In genomic region chr9:131475956-131476776, GRCh38 we compare ENCODE assay signal across 9 cellular contexts. TPM values are rescaled to one million over a fixed set of nuclear protein-coding genes. Genes with fewer than 3 reads are reported as not detected.
A peak's percentile ranks its signal among the peaks of the same experiment; 100 is the strongest.
DNase-seq lines count a peak whose midpoint lies in the region; ATAC-seq and TF ChIP-seq lines count a peak whose summit lies in the region.
"Had no signal": no experiment of that assay in that cellular context is flagged by ENCODE, and none has a peak within 500 bp of the region (broad histone marks: within the 10 kb centered on the region; RNA-seq: fewer than 3 reads in every experiment).

No MANE protein-coding gene starts in this region.

- no peaks in the 10 kb centered on the region for H3K9me3 Mint-ChIP-seq in stimulated activated naive B cell treated with anti-CD40 and anti-IgM and Interleukin-4, amounts not matched to agents 10 μg/mL and 1 μg/mL and 100 μg/mL, for 72 hours

- H3K36me3 Mint-ChIP-seq in stimulated activated naive B cell treated with anti-CD40 and anti-IgM and Interleukin-4, amounts not matched to agents 10 μg/mL and 1 μg/mL and 100 μg/mL, for 72 hours: peaks cover 30 to 57% of the 10 kb centered on the region in 2 donors

- H3K36me3 ChIP-seq in prostate gland: peaks cover 16 to 66% of the 10 kb centered on the region in 2 donors

- H3K9me3 ChIP-seq in prostate gland: no peaks in the 10 kb centered on the region

- no peak overlapping the region for H3K27ac ChIP-seq in prostate gland

- no peaks in the 10 kb centered on the region for H3K27me3 ChIP-seq in prostate gland (replicated peaks; ENCODE audit: insufficient read depth)

- H3K27ac Mint-ChIP-seq in stimulated activated naive B cell treated with anti-CD40 and anti-IgM and Interleukin-4, amounts not matched to agents 10 μg/mL and 1 μg/mL and 100 μg/mL, for 72 hours: no peak overlapping the region

- H3K4me3 Mint-ChIP-seq in stimulated activated naive B cell treated with anti-CD40 and anti-IgM and Interleukin-4, amounts not matched to agents 10 μg/mL and 1 μg/mL and 100 μg/mL, for 72 hours: no peak overlapping the region

- no peak for TF ChIP-seq POLR2A in prostate gland (IDR thresholded peaks at IDR 0.05)

- peak; percentile 33; the same call in 1 of the 2 replicates for TF ChIP-seq CTCF in GM12874 (IDR thresholded peaks at IDR 0.05; ENCODE audit: insufficient read depth, low read depth, low read length)
- peak; percentile 43 for TF ChIP-seq CTCF in retinal pigment epithelial cell (conservative IDR thresholded peaks at IDR 0.05; ENCODE audit: low read depth, low read length)
- peak in 2 of 4 experiments; percentile 37 to 45 for TF ChIP-seq CTCF in prostate gland (IDR thresholded peaks at IDR 0.05)

- H3K4me1 Mint-ChIP-seq in stimulated activated naive B cell treated with anti-CD40 and anti-IgM and Interleukin-4, amounts not matched to agents 10 μg/mL and 1 μg/mL and 100 μg/mL, for 72 hours: peaks cover 10 to 14% of the 10 kb centered on the region in 2 donors

- ATAC-seq in SK-N-SH treated with all-trans-retinoic acid at 6 μM for 48 hours: peak; percentile 10; the same call in 1 of the 3 replicates
- ATAC-seq in Right ventricle myocardium inferior: peak; percentile 53
- ATAC-seq in stimulated activated naive B cell treated with anti-CD40 and anti-IgM and Interleukin-4, amounts not matched to agents 10 μg/mL and 1 μg/mL and 100 μg/mL, for 72 hours (replicated peaks): no peak

- H3K27me3 Mint-ChIP-seq in stimulated activated naive B cell treated with anti-CD40 and anti-IgM and Interleukin-4, amounts not matched to agents 10 μg/mL and 1 μg/mL and 100 μg/mL, for 72 hours: no peaks in the 10 kb centered on the region

- 85% methylated on average over 39 of the region's 40 CpGs for WGBS in prostate gland

- H3K4me1 ChIP-seq in prostate gland (replicated peaks): no peaks in the 10 kb centered on the region

- DNase-seq in Right ventricle myocardium inferior (ENCODE audit: missing footprints) (no peak), retinal pigment epithelial cell (ENCODE audit: low read depth) (no peak), prostate gland (ENCODE audit: low spot score) (no peak), retina (no peak)
- no peak for DNase-seq in stimulated activated CD4-positive, alpha-beta T cell treated with anti-CD3 and anti-CD28 coated beads, Interleukin-2, amount 100 ng/mL, for 24 hours
- DNase-seq in stimulated activated naive B cell treated with anti-CD40 and anti-IgM and Interleukin-4, amounts not matched to agents 10 μg/mL and 1 μg/mL and 100 μg/mL, for 72 hours: no peak
- DNase-seq: stimulated activated CD4-positive, alpha-beta T cell treated with anti-CD3 and anti-CD28 coated beads, Interleukin-1b, Interleukin-23, amount 100 ng/mL, for 48 hours had no signal

- intact Hi-C loops in Right ventricle myocardium inferior (cut with DNase I): loop anchor here (5.0 kb wide), 2 partner anchors 104 to 124 kb away; no protein-coding TSS in a partner anchor
- intact Hi-C loops in prostate gland (cut with DNase I): loop anchor here (5.0 to 10.0 kb wide), 2 partner anchors 79 to 121 kb away; no protein-coding TSS in a partner anchor

- H3K4me3 ChIP-seq in retinal pigment epithelial cell (ENCODE audit: low read length): no peak overlapping the region
- no peak overlapping the region for H3K4me3 ChIP-seq in prostate gland

TF ChIP-seq in SK-N-SH treated with all-trans-retinoic acid at 6 μM for 48 hours, 23 proteins besides CTCF, POLR2A, EP300 and RAD21:
- TF ChIP-seq, protein P1, sequence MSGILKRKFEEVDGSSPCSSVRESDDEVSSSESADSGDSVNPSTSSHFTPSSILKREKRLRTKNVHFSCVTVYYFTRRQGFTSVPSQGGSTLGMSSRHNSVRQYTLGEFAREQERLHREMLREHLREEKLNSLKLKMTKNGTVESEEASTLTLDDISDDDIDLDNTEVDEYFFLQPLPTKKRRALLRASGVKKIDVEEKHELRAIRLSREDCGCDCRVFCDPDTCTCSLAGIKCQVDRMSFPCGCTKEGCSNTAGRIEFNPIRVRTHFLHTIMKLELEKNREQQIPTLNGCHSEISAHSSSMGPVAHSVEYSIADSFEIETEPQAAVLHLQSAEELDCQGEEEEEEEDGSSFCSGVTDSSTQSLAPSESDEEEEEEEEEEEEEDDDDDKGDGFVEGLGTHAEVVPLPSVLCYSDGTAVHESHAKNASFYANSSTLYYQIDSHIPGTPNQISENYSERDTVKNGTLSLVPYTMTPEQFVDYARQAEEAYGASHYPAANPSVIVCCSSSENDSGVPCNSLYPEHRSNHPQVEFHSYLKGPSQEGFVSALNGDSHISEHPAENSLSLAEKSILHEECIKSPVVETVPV (CRISPR knock-in tag; IDR thresholded peaks at IDR 0.05): no peak
- TF ChIP-seq PPARA (CRISPR knock-in tag; IDR thresholded peaks at IDR 0.05; ENCODE audit: borderline replicate concordance) (no peak), BACH2 (CRISPR knock-in tag; IDR thresholded peaks at IDR 0.05; ENCODE audit: borderline replicate concordance) (no peak), TCF4 (CRISPR knock-in tag; IDR thresholded peaks at IDR 0.05; ENCODE audit: borderline replicate concordance) (no peak), OSR1 (CRISPR knock-in tag; IDR thresholded peaks at IDR 0.05) (no peak), SNAI2 (CRISPR knock-in tag; IDR thresholded peaks at IDR 0.05) (no peak), ZFP30 (CRISPR knock-in tag; IDR thresholded peaks at IDR 0.05) (no peak), ZNF565 (CRISPR knock-in tag; conservative IDR thresholded peaks at IDR 0.05; ENCODE audit: low read depth) (no peak), ZFP3 (CRISPR knock-in tag; IDR thresholded peaks at IDR 0.05) (no peak)
- TF ChIP-seq, protein P2, sequence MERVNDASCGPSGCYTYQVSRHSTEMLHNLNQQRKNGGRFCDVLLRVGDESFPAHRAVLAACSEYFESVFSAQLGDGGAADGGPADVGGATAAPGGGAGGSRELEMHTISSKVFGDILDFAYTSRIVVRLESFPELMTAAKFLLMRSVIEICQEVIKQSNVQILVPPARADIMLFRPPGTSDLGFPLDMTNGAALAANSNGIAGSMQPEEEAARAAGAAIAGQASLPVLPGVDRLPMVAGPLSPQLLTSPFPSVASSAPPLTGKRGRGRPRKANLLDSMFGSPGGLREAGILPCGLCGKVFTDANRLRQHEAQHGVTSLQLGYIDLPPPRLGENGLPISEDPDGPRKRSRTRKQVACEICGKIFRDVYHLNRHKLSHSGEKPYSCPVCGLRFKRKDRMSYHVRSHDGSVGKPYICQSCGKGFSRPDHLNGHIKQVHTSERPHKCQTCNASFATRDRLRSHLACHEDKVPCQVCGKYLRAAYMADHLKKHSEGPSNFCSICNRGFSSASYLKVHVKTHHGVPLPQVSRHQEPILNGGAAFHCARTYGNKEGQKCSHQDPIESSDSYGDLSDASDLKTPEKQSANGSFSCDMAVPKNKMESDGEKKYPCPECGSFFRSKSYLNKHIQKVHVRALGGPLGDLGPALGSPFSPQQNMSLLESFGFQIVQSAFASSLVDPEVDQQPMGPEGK (CRISPR knock-in tag; IDR thresholded peaks at IDR 0.05; ENCODE audit: borderline replicate concordance): no peak
- TF ChIP-seq, protein P3, sequence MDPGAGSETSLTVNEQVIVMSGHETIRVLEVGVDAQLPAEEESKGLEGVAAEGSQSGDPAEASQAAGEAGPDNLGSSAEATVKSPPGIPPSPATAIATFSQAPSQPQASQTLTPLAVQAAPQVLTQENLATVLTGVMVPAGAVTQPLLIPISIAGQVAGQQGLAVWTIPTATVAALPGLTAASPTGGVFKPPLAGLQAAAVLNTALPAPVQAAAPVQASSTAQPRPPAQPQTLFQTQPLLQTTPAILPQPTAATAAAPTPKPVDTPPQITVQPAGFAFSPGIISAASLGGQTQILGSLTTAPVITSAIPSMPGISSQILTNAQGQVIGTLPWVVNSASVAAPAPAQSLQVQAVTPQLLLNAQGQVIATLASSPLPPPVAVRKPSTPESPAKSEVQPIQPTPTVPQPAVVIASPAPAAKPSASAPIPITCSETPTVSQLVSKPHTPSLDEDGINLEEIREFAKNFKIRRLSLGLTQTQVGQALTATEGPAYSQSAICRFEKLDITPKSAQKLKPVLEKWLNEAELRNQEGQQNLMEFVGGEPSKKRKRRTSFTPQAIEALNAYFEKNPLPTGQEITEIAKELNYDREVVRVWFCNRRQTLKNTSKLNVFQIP (CRISPR knock-in tag; IDR thresholded peaks at IDR 0.05; ENCODE audit: borderline replicate concordance, low read depth): no peak
- TF ChIP-seq, protein P4, sequence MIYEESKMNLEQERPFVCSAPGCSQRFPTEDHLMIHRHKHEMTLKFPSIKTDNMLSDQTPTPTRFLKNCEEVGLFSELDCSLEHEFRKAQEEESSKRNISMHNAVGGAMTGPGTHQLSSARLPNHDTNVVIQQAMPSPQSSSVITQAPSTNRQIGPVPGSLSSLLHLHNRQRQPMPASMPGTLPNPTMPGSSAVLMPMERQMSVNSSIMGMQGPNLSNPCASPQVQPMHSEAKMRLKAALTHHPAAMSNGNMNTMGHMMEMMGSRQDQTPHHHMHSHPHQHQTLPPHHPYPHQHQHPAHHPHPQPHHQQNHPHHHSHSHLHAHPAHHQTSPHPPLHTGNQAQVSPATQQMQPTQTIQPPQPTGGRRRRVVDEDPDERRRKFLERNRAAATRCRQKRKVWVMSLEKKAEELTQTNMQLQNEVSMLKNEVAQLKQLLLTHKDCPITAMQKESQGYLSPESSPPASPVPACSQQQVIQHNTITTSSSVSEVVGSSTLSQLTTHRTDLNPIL (CRISPR knock-in tag; IDR thresholded peaks at IDR 0.05; ENCODE audit: low read depth): no peak

RNA-seq across cellular contexts. Expression of gene POMT1, which starts 26.6 kb away (rescaled TPM):
- total RNA-seq in Right ventricle myocardium inferior: 21.2 TPM
- 10 to 100 TPM; 36.5 to 59.5 TPM for total RNA-seq in prostate gland

RNA-seq across cellular contexts. Expression of gene UCK1, which starts 54.9 kb away (rescaled TPM):
- total RNA-seq in Right ventricle myocardium inferior (23.5 TPM), prostate gland (10 to 100 TPM; 47.6 to 48.2 TPM)

Comparison
In these comparisons a context has a peak if more than half of its experiments do, and no peak if none do; other contexts are left out.
1. ATAC-seq: peak in SK-N-SH treated with all-trans-retinoic acid at 6 μM for 48 hours (single experiment) and Right ventricle myocardium inferior (single experiment); none in stimulated activated naive B cell treated with anti-CD40 and anti-IgM and Interleukin-4, amounts not matched to agents 10 μg/mL and 1 μg/mL and 100 μg/mL, for 72 hours (0 of 2).